Comparison of ENCODE assay signal across 13 cellular contexts in the genomic region with DNA sequence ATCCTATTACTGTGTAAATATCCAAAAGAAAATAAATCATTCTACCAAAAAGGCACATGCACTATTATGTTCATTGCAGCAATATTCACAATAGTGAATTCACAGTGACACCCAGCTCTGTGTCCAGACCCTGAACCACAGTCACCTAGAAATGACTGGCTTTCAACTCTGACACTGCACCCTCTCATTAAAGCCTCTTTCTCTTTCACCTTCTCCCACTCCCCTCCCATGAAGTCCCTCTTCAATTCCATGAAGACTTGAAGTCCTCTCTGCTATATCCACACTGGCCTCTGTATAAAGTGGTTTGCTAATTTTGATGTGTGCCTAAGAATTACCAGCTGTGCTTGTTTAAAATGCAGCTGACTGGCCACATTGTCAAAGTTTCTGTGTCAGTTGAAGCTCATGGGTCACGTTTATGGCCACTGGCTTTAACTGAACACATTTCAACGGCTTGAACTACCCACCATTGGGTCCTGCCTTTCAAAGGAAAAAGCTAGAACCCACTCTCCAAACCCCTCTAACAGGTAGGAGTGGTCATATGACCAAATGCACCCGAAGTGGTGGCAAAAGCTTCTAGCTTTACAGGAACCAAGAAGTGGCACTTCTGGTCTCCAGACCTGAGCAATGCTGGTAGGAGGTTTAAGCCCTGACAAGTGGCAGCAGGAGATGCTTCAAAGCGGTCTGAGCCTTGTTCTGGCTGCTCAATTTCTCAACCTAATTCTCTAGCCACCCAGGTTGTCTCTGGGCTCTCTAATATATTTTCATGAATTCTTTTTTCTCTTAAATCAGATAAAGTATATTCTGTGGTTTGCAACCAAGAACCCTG. TPM values are rescaled to one million over a fixed set of nuclear protein-coding genes. Genes with fewer than 3 reads are reported as not detected.
A peak's percentile ranks its signal among the peaks of the same experiment; 100 is the strongest.
DNase-seq lines count a peak whose midpoint lies in the region; ATAC-seq, FAIRE-seq and TF ChIP-seq lines count a peak whose summit lies in the region.
"Had no signal": no experiment of that assay in that cellular context is flagged by ENCODE, and none has a peak within 500 bp of the region (broad histone marks: within the 10 kb centered on the region; RNA-seq: fewer than 3 reads in every experiment).

No MANE protein-coding gene starts in this region.

- no peaks in the 10 kb centered on the region for H3K9me3 ChIP-seq in GM12878 (replicated peaks; ENCODE audit: control insufficient read depth, insufficient read depth, low read length)

- H3K27ac ChIP-seq in GM12878 (ENCODE audit: control insufficient read depth, insufficient read depth), result peak overlapping the region; percentile 88

- RAD21 ChIA-PET in GM12878 (lab: Charles Lee; ENCODE audit: unreplicated experiment), result interaction anchor here (1.0 to 11.8 kb wide), 14 partner anchors 8 to 292 kb away, joined by 3 to 168 read pairs (median 4); a partner anchor contains a TSS

- TF ChIP-seq RAD21 in GM12878 (IDR thresholded peaks at IDR 0.05; ENCODE audit: insufficient read depth, low read depth, low read length), result no peak

- peaks cover 50% of the 10 kb centered on the region for H3K79me2 ChIP-seq in GM12878 (ENCODE audit: control insufficient read depth, insufficient read depth, low read length)

- TF ChIP-seq CTCF in GM12878 (IDR thresholded peaks at IDR 0.05 in 2 of 3, conservative IDR thresholded peaks at IDR 0.05 in 1 of 3; ENCODE audit: control insufficient read depth in 2 of 3, extremely low read depth in 1 of 3, insufficient read depth in 1 of 3, low read depth in 3 of 3, low read length in 3 of 3), result no peak

- peak; percentile 49 for ATAC-seq in GM18520 (IDR thresholded peaks at IDR 0.05; ENCODE audit: unreplicated experiment)
- peak; percentile 52 for ATAC-seq in GM21447 (IDR thresholded peaks at IDR 0.05; ENCODE audit: unreplicated experiment)
- peak; percentile 28 for ATAC-seq in HG03060 (IDR thresholded peaks at IDR 0.05; ENCODE audit: low read depth, unreplicated experiment)
- ATAC-seq in GM12878, result peak; percentile 69

- no peak for FAIRE-seq in GM12878 (lab: Jason Lieb, UNC)

- SMC1A ChIA-PET in GM12878 (lab: Charles Lee; ENCODE audit: uncharacterized antibody, unreplicated experiment), result interaction anchor here (0.8 to 10.7 kb wide), 17 partner anchors 8 to 90 kb away, joined by 3 to 169 read pairs (median 4); a partner anchor contains a TSS

- peak overlapping the region; percentile 58 for H3K4me2 ChIP-seq in GM12878 (ENCODE audit: control insufficient read depth, insufficient read depth)

- 8% methylated on average over 4 of the region's 4 CpGs for WGBS in GM12878 (ENCODE audit: insufficient coverage, insufficient replicate concordance, low lambda C conversion rate, missing lambda C conversion rate)

- no TSS peak for BruUV-seq in GM12878 (replicated peaks; lab: Mats Ljungman, UMichigan)

- H4K20me1 ChIP-seq in GM12878 (ENCODE audit: control insufficient read depth, insufficient read depth), result no peaks in the 10 kb centered on the region

- peaks cover 73% of the 10 kb centered on the region for H3K4me1 ChIP-seq in GM12878 (ENCODE audit: control insufficient read depth, insufficient read depth, low read length)

- no peaks in the 10 kb centered on the region for H3K27me3 ChIP-seq in GM12878 (replicated peaks in 1 of 2; ENCODE audit: control insufficient read depth in 2 of 2, insufficient read depth in 2 of 2, low read length in 1 of 2)

- H3K9ac ChIP-seq in GM12878 (ENCODE audit: control insufficient read depth, insufficient read depth, low read length), result peak overlapping the region; percentile 17

- POLR2A ChIA-PET in GM12878 (lab: Charles Lee), result interaction anchor here (0.6 to 4.3 kb wide), 15 partner anchors 8 to 150 kb away, joined by 3 to 28 read pairs (median 4); a partner anchor contains a TSS

- intact Hi-C loops in GM12878 (cut with micrococcal nuclease; ENCODE audit: unreplicated experiment), result loop anchor here (1.0 to 10.0 kb wide), 3 partner anchors 8 to 385 kb away; no protein-coding TSS in a partner anchor

- H3K36me3 ChIP-seq in GM12878 (ENCODE audit: control insufficient read depth in 2 of 2, insufficient read depth in 2 of 2, low read length in 1 of 2), result no peaks in the 10 kb centered on the region; a peak in 1 of 4 replicates

- DNase-seq in GM12878 (ENCODE audit: low read depth, low spot score) (no peak), AG08395 (ENCODE audit: low spot score) (no peak), kidney glomerular epithelial cell (lab: John Stamatoyannopoulos, UW) (no peak), anterior cingulate cortex (lab: John Stamatoyannopoulos, UW) (no peak), T-helper 9 cell (no peak)
- DNase-seq: IMR-90 had no signal

- H2AFZ ChIP-seq in GM12878 (ENCODE audit: control insufficient read depth, low read depth, low read length), result peak overlapping the region; percentile 63

- TF ChIP-seq EP300 in GM12878 (IDR thresholded peaks at IDR 0.05; ENCODE audit: borderline replicate concordance in 1 of 2, control insufficient read depth in 1 of 2, low read depth in 2 of 2, low read length in 2 of 2), result peak in 1 of 2 experiments; percentile 44; a peak in 1 of 4 replicates

- H3K4me3 ChIP-seq in GM12878, result 0 out of 2 replicates have a peak overlapping the region, but pooled peaks have one; percentile 25

- no peak for TF ChIP-seq POLR2A in GM12878 (IDR thresholded peaks at IDR 0.05; ENCODE audit: low read depth, low read length)

- CTCF ChIA-PET in GM12878 (lab: Yijun Ruan, JAX), result interaction anchor here (0.7 to 10.0 kb wide), 11 partner anchors 9 to 225 kb away, joined by 3 to 135 read pairs (median 5); a partner anchor contains a TSS

- in situ Hi-C loops in GM12878 (cut with MboI), result no loop called here

TF ChIP-seq in GM12878, 131 proteins besides CTCF, POLR2A, EP300 and RAD21 (continues in another document):
- TF ChIP-seq, protein P1, sequence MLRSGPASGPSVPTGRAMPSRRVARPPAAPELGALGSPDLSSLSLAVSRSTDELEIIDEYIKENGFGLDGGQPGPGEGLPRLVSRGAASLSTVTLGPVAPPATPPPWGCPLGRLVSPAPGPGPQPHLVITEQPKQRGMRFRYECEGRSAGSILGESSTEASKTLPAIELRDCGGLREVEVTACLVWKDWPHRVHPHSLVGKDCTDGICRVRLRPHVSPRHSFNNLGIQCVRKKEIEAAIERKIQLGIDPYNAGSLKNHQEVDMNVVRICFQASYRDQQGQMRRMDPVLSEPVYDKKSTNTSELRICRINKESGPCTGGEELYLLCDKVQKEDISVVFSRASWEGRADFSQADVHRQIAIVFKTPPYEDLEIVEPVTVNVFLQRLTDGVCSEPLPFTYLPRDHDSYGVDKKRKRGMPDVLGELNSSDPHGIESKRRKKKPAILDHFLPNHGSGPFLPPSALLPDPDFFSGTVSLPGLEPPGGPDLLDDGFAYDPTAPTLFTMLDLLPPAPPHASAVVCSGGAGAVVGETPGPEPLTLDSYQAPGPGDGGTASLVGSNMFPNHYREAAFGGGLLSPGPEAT (IDR thresholded peaks at IDR 0.05; ENCODE audit: low read depth), result peak; percentile 46; the same call in 1 of the 2 replicates
- TF ChIP-seq MTA2 (IDR thresholded peaks at IDR 0.05; ENCODE audit: low read depth), result peak; percentile 82
- TF ChIP-seq, protein P2, sequence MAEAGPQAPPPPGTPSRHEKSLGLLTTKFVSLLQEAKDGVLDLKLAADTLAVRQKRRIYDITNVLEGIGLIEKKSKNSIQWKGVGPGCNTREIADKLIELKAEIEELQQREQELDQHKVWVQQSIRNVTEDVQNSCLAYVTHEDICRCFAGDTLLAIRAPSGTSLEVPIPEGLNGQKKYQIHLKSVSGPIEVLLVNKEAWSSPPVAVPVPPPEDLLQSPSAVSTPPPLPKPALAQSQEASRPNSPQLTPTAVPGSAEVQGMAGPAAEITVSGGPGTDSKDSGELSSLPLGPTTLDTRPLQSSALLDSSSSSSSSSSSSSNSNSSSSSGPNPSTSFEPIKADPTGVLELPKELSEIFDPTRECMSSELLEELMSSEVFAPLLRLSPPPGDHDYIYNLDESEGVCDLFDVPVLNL (IDR thresholded peaks at IDR 0.05; ENCODE audit: low read depth, low read length), result no peak
- TF ChIP-seq POLR2AphosphoS2 (IDR thresholded peaks at IDR 0.05; ENCODE audit: low read depth, low read length), result no peak

RNA-seq across cellular contexts. Expression of a gene that starts 34.3 kb away (rescaled TPM):
- 40.1 and 41.4 TPM in 2 replicates for total RNA-seq in GM12878 (2013; cell fraction: nucleolus; rRNA removed)
- total RNA-seq in GM12878 (2014; rRNA removed) (14.8 and 17.8 TPM in 2 replicates), GM12878 (2014; rRNA removed; fragmentation: Illumina TruSeq; extraction: Trizol) (20.8 and 21.9 TPM in 2 replicates), GM12878 (2021) (43.0 and 44.5 TPM in 2 replicates)
- polyA plus RNA-seq in GM12878 (2011; ENCODE audit: low read depth), result 6.5 TPM
- polyA plus RNA-seq in GM12878 (2011; rRNA removed) (47.4 and 82.7 TPM in 2 replicates), GM12878 (2014; fragmentation: Illumina TruSeq; extraction: Trizol) (35.7 and 48.3 TPM in 2 replicates), GM12878 (2014; fragmentation: Nextera tagmentation; extraction: Ambion mirVana) (10 to 100 TPM; 13.4 to 14.1 TPM), GM12878 (2014; rRNA removed) (20.2 and 21.3 TPM in 2 replicates), GM12878 (2016; fragmentation: Nextera tagmentation; extraction: Ambion mirVana) (10 to 100 TPM; 11.9 to 13.6 TPM)
- polyA plus RNA-seq in GM12878 (2011; cell fraction: cytosol; rRNA removed), result 11.0 and 15.6 TPM in 2 replicates
- polyA plus RNA-seq in GM12878 (2011; cell fraction: nucleus; rRNA removed), result 32.3 and 32.5 TPM in 2 replicates
- polyA plus RNA-seq in GM12878 (2012), result 18.1 and 21.1 TPM in 2 replicates
- polyA minus RNA-seq in GM12878 (2011; rRNA and poly(A)+ RNA removed), result 26.6 and 46.6 TPM in 2 replicates
- polyA minus RNA-seq in GM12878 (2011; cell fraction: cytosol; rRNA and poly(A)+ RNA removed), result 24.7 and 28.3 TPM in 2 replicates
- polyA minus RNA-seq in GM12878 (2011; cell fraction: nucleus; rRNA and poly(A)+ RNA removed), result 15.2 and 19.9 TPM in 2 replicates

RNA-seq across cellular contexts. Expression of a gene that starts 58.4 kb away (rescaled TPM):
- total RNA-seq in GM12878 (2013; cell fraction: nucleolus; rRNA removed), result not detected in 2 replicates
- total RNA-seq in GM12878 (2014; rRNA removed) (not detected in 2 replicates), GM12878 (2014; rRNA removed; fragmentation: Illumina TruSeq; extraction: Trizol) (not detected in 2 replicates), GM12878 (2021) (0.93 and 1.2 TPM in 2 replicates)
- not detected for polyA plus RNA-seq in GM12878 (2011; ENCODE audit: low read depth)
- polyA plus RNA-seq in GM12878 (2011; rRNA removed) (not detected in 2 replicates), GM12878 (2014; fragmentation: Illumina TruSeq; extraction: Trizol) (not detected in 2 replicates), GM12878 (2014; fragmentation: Nextera tagmentation; extraction: Ambion mirVana) (under 1 TPM in 1 of 2 experiments, not detected in 1; 0.05 TPM), GM12878 (2014; rRNA removed) (not detected in 2 replicates), GM12878 (2016; fragmentation: Nextera tagmentation; extraction: Ambion mirVana) (not detected)
- not detected in 2 replicates for polyA plus RNA-seq in GM12878 (2011; cell fraction: cytosol; rRNA removed)
- not detected in 2 replicates for polyA plus RNA-seq in GM12878 (2011; cell fraction: nucleus; rRNA removed)
- polyA plus RNA-seq in GM12878 (2012), result not detected in 2 replicates
- not detected in 2 replicates for polyA minus RNA-seq in GM12878 (2011; rRNA and poly(A)+ RNA removed)
- not detected in 2 replicates for polyA minus RNA-seq in GM12878 (2011; cell fraction: cytosol; rRNA and poly(A)+ RNA removed)
- not detected in 2 replicates for polyA minus RNA-seq in GM12878 (2011; cell fraction: nucleus; rRNA and poly(A)+ RNA removed)
- total RNA-seq: activated CD8-positive, alpha-beta memory T cell treated with anti-CD3 and anti-CD28 coated beads for 36 hours; IMR-90; kidney epithelial cell; omental fat pad; urinary bladder had no signal
- polyA plus RNA-seq: IMR-90 had no signal
